2 cellular contexts compared by ENCODE assay signal in the genomic region with DNA sequence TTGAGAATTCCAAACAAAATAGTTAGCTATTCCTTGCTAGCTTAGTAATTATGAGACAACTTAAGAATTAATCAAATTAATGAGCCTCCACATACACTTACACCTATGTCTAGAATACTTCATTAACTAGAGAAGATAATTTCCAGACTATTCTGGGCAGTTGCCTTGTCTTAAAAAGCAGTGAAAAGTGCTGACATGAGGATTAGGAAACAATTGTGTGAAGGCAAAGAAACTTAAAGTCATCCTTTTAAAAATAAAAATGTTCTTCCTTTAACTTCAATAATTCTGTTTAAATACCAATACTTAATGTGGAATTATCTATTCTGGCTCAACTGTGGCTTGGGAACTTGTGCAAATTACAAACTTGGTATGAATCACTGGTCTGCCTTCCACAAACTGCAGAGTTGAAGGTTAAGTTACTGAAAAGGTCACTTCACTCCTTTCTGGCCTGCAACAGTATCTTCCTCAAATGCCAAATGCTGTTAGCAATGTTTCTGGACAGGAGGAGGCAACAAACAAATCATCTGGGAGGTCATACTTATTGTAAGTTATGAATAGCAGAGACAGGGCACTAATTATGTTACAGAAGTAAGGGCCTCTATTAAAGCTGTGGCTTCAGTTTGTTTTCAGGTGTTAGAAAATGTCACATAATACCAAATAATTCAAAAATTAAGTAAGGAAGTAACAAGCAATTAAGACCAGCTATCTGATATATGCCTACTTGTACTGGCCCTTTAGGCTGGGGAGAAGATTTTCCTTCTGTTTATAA.
TF ChIP-seq lines count a peak whose summit lies in the region.

No MANE protein-coding gene starts in this region.

TF ChIP-seq in GM12878, 131 proteins besides CTCF, POLR2A, EP300 and RAD21 (continues in another document):
- TF ChIP-seq CEBPB (IDR thresholded peaks at IDR 0.05; ENCODE audit: borderline replicate concordance in 1 of 2, low read depth in 2 of 2, low read length in 2 of 2), result no peak
- no peak for TF ChIP-seq JUNB (IDR thresholded peaks at IDR 0.05)
- no peak for TF ChIP-seq BHLHE40 (IDR thresholded peaks at IDR 0.05; ENCODE audit: borderline replicate concordance in 1 of 2, low read depth in 2 of 2, low read length in 1 of 2)
- TF ChIP-seq, protein P1, sequence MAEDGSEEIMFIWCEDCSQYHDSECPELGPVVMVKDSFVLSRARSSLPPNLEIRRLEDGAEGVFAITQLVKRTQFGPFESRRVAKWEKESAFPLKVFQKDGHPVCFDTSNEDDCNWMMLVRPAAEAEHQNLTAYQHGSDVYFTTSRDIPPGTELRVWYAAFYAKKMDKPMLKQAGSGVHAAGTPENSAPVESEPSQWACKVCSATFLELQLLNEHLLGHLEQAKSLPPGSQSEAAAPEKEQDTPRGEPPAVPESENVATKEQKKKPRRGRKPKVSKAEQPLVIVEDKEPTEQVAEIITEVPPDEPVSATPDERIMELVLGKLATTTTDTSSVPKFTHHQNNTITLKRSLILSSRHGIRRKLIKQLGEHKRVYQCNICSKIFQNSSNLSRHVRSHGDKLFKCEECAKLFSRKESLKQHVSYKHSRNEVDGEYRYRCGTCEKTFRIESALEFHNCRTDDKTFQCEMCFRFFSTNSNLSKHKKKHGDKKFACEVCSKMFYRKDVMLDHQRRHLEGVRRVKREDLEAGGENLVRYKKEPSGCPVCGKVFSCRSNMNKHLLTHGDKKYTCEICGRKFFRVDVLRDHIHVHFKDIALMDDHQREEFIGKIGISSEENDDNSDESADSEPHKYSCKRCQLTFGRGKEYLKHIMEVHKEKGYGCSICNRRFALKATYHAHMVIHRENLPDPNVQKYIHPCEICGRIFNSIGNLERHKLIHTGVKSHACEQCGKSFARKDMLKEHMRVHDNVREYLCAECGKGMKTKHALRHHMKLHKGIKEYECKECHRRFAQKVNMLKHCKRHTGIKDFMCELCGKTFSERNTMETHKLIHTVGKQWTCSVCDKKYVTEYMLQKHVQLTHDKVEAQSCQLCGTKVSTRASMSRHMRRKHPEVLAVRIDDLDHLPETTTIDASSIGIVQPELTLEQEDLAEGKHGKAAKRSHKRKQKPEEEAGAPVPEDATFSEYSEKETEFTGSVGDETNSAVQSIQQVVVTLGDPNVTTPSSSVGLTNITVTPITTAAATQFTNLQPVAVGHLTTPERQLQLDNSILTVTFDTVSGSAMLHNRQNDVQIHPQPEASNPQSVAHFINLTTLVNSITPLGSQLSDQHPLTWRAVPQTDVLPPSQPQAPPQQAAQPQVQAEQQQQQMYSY (CRISPR knock-in tag; IDR thresholded peaks at IDR 0.05), result no peak
- TF ChIP-seq, protein P2, sequence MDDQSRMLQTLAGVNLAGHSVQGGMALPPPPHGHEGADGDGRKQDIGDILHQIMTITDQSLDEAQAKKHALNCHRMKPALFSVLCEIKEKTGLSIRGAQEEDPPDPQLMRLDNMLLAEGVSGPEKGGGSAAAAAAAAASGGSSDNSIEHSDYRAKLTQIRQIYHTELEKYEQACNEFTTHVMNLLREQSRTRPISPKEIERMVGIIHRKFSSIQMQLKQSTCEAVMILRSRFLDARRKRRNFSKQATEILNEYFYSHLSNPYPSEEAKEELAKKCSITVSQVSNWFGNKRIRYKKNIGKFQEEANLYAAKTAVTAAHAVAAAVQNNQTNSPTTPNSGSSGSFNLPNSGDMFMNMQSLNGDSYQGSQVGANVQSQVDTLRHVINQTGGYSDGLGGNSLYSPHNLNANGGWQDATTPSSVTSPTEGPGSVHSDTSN (IDR thresholded peaks at IDR 0.05; ENCODE audit: insufficient replicate concordance, low read depth, low read length), result no peak
- TF ChIP-seq SMAD1 (IDR thresholded peaks at IDR 0.05; ENCODE audit: low read depth, partially characterized antibody), result no peak
- TF ChIP-seq NR2C1 (IDR thresholded peaks at IDR 0.05), result no peak
- TF ChIP-seq, protein P3, sequence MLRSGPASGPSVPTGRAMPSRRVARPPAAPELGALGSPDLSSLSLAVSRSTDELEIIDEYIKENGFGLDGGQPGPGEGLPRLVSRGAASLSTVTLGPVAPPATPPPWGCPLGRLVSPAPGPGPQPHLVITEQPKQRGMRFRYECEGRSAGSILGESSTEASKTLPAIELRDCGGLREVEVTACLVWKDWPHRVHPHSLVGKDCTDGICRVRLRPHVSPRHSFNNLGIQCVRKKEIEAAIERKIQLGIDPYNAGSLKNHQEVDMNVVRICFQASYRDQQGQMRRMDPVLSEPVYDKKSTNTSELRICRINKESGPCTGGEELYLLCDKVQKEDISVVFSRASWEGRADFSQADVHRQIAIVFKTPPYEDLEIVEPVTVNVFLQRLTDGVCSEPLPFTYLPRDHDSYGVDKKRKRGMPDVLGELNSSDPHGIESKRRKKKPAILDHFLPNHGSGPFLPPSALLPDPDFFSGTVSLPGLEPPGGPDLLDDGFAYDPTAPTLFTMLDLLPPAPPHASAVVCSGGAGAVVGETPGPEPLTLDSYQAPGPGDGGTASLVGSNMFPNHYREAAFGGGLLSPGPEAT (IDR thresholded peaks at IDR 0.05; ENCODE audit: low read depth), result no peak
- TF ChIP-seq, protein P4, sequence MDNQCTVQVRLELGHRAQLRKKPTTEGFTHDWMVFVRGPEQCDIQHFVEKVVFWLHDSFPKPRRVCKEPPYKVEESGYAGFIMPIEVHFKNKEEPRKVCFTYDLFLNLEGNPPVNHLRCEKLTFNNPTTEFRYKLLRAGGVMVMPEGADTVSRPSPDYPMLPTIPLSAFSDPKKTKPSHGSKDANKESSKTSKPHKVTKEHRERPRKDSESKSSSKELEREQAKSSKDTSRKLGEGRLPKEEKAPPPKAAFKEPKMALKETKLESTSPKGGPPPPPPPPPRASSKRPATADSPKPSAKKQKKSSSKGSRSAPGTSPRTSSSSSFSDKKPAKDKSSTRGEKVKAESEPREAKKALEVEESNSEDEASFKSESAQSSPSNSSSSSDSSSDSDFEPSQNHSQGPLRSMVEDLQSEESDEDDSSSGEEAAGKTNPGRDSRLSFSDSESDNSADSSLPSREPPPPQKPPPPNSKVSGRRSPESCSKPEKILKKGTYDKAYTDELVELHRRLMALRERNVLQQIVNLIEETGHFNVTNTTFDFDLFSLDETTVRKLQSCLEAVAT (IDR thresholded peaks at IDR 0.05), result no peak
- no peak for TF ChIP-seq CHD1 (IDR thresholded peaks at IDR 0.05; ENCODE audit: low read depth, low read length)
- TF ChIP-seq, protein P5, sequence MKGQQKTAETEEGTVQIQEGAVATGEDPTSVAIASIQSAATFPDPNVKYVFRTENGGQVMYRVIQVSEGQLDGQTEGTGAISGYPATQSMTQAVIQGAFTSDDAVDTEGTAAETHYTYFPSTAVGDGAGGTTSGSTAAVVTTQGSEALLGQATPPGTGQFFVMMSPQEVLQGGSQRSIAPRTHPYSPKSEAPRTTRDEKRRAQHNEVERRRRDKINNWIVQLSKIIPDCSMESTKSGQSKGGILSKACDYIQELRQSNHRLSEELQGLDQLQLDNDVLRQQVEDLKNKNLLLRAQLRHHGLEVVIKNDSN (IDR thresholded peaks at IDR 0.05; ENCODE audit: borderline replicate concordance, extremely low read length, insufficient read depth, low read depth, low read length), result no peak
- no peak for TF ChIP-seq SIX5 (IDR thresholded peaks at IDR 0.05; ENCODE audit: low read depth, low read length, severe bottlenecking)
- TF ChIP-seq RCOR1 (conservative IDR thresholded peaks at IDR 0.05; ENCODE audit: low read depth, low read length), result no peak
- TF ChIP-seq ZNF622 (IDR thresholded peaks at IDR 0.05), result no peak
- TF ChIP-seq EGR1 (IDR thresholded peaks at IDR 0.05; ENCODE audit: borderline replicate concordance in 1 of 2, low read depth in 2 of 2, low read length in 2 of 2), result no peak
- TF ChIP-seq SP1 (IDR thresholded peaks at IDR 0.05; ENCODE audit: low read depth, low read length), result no peak
- TF ChIP-seq ESRRA (IDR thresholded peaks at IDR 0.05; ENCODE audit: low read length), result no peak

TF ChIP-seq in liver, 16 proteins besides CTCF, POLR2A, EP300 and RAD21:
- TF ChIP-seq YY1 (IDR thresholded peaks at IDR 0.05) (no peak), NR2F2 (IDR thresholded peaks at IDR 0.05) (peak; percentile 75)
